8 cellular contexts compared by ENCODE assay signal in genomic region chr10:4825868-4826787, GRCh38. TPM values are rescaled to one million over a fixed set of nuclear protein-coding genes. Genes with fewer than 3 reads are reported as not detected.
DNase-seq lines count a peak whose midpoint lies in the region; ATAC-seq, FAIRE-seq and TF ChIP-seq lines count a peak whose summit lies in the region.

TSS of gene AKR1E2 (plus strand) at chr10:4826207. CDS start at chr10:4826325, 118 bp downstream.

- no TSS peak for BruUV-seq in HepG2 (replicated peaks; lab: Mats Ljungman, UMichigan)

- no peaks in the 10 kb centered on the region for H3K27me3 ChIP-seq in liver (ENCODE audit: control insufficient read depth in 4 of 4, insufficient read depth in 4 of 4, low read length in 3 of 4)
- H3K27me3 ChIP-seq in HepG2 (ENCODE audit: control insufficient read depth in 1 of 2, insufficient read depth in 2 of 2, low read length in 2 of 2), result peaks cover 2 to 24% of the 10 kb centered on the region in 2 experiments; a peak in 3 of 5 replicates
- H3K27me3 ChIP-seq in effector memory CD4-positive, alpha-beta T cell (replicated peaks; ENCODE audit: control insufficient read depth, insufficient read depth, low read length, poor library complexity, severe bottlenecking), result no peaks in the 10 kb centered on the region
- no peaks in the 10 kb centered on the region for H3K27me3 ChIP-seq in lower lobe of right lung (ENCODE audit: low read depth)

- no peak for TF ChIP-seq POLR2A in HepG2 (IDR thresholded peaks at IDR 0.05; ENCODE audit: insufficient read depth in 1 of 2, low read depth in 2 of 2, low read length in 2 of 2)

- H3K9me3 ChIP-seq in liver (ENCODE audit: control insufficient read depth in 4 of 4, low read length in 3 of 4) (no peaks in the 10 kb centered on the region), HepG2 (ENCODE audit: low read length) (no peaks in the 10 kb centered on the region), lower lobe of right lung (no peaks in the 10 kb centered on the region)
- H3K9me3 ChIP-seq in effector memory CD4-positive, alpha-beta T cell (ENCODE audit: control insufficient read depth, low read length), result no peaks in the 10 kb centered on the region

- 14% methylated on average over 87 of the region's 87 CpGs for WGBS in liver
- WGBS in HepG2 (ENCODE audit: low lambda C conversion rate), result 85% methylated on average over 55 of the region's 87 CpGs

- POLR2A ChIA-PET in HepG2 (lab: Yijun Ruan, JAX), result no interaction called here

- CTCF ChIA-PET in HepG2 (lab: Yijun Ruan, JAX; ENCODE audit: low intra/inter-chr PET ratio, low total read pairs), result no interaction called here

- H3K79me2 ChIP-seq in HepG2 (ENCODE audit: insufficient read depth, low read length), result no peaks in the 10 kb centered on the region

- H3K9ac ChIP-seq in liver (ENCODE audit: low read depth in 1 of 2, low read length in 2 of 2) (no peak within 1 kb of the TSS), HepG2 (ENCODE audit: insufficient read depth, low read depth, low read length) (no peak within 1 kb of the TSS)

- in situ Hi-C loops in HepG2 (cut with HindIII; ENCODE audit: extremely low pct_ligation_motif_present, low pct_unique_long_range_greater_than_20kb), result loop anchor here (10.0 to 25.0 kb wide), 2 partner anchors 561 to 609 kb away; no protein-coding TSS in a partner anchor

- TF ChIP-seq CTCF in liver (IDR thresholded peaks at IDR 0.05; ENCODE audit: low read depth, low read length, missing input control) (no peak), HepG2 (CRISPR knock-in tag; IDR thresholded peaks at IDR 0.05) (no peak), lower lobe of right lung (IDR thresholded peaks at IDR 0.05) (no peak)

- no peak for FAIRE-seq in HepG2 (lab: Jason Lieb, UNC)

- TF ChIP-seq EP300 in HepG2 (IDR thresholded peaks at IDR 0.05; ENCODE audit: low read depth in 2 of 2, low read length in 2 of 2), result no peak
- no peak for TF ChIP-seq EP300 in HepG2 (CRISPR knock-in tag; IDR thresholded peaks at IDR 0.05; ENCODE audit: borderline replicate concordance)

- H3K36me3 ChIP-seq in liver (ENCODE audit: control insufficient read depth in 4 of 4, insufficient read depth in 3 of 4, low read depth in 1 of 4, low read length in 3 of 4), result no peaks in the 10 kb centered on the region
- H3K36me3 ChIP-seq in HepG2 (replicated peaks in 1 of 2; ENCODE audit: control insufficient read depth in 1 of 2, insufficient read depth in 2 of 2, low read length in 2 of 2), result no peaks in the 10 kb centered on the region
- H3K36me3 ChIP-seq in effector memory CD4-positive, alpha-beta T cell (ENCODE audit: control insufficient read depth, insufficient read depth, low read length), result no peaks in the 10 kb centered on the region
- no peaks in the 10 kb centered on the region for H3K36me3 ChIP-seq in lower lobe of right lung

- peak within 1 kb of the TSS; percentile 35 to 62 (median 43) for H3K4me3 ChIP-seq in liver (ENCODE audit: low read depth in 1 of 3, low read length in 3 of 3)
- H3K4me3 ChIP-seq in HepG2 (replicated peaks in 1 of 3; ENCODE audit: insufficient read depth in 1 of 3, low read depth in 2 of 3, low read length in 3 of 3), result no peak within 1 kb of the TSS
- peak within 1 kb of the TSS; percentile 28 for H3K4me3 ChIP-seq in effector memory CD4-positive, alpha-beta T cell (ENCODE audit: insufficient read depth, low read depth, low read length, poor library complexity, severe bottlenecking)
- peak within 1 kb of the TSS; percentile 67 for H3K4me3 ChIP-seq in lower lobe of right lung

- H3K4me1 ChIP-seq in liver (ENCODE audit: control insufficient read depth in 4 of 4, insufficient read depth in 4 of 4, low read length in 3 of 4), result peaks cover 0 to 8% (median 2%) of the 10 kb centered on the region in 4 donors
- H3K4me1 ChIP-seq in HepG2 (ENCODE audit: insufficient read depth, low read length), result no peaks in the 10 kb centered on the region
- H3K4me1 ChIP-seq in effector memory CD4-positive, alpha-beta T cell (ENCODE audit: control insufficient read depth, insufficient read depth, low read length, poor library complexity, severe bottlenecking), result peaks cover 4% of the 10 kb centered on the region
- peaks cover 8% of the 10 kb centered on the region for H3K4me1 ChIP-seq in lower lobe of right lung

- DNase-seq in HepG2 (ENCODE audit: low spot score), result no peak
- DNase-seq in NCI-H446 (lab: John Stamatoyannopoulos, UW), result peak; percentile 57 to 83
- DNase-seq in activated CD8-positive, alpha-beta memory T cell treated with anti-CD3 and anti-CD28 coated beads, Interleukin-2, amount 50 U/mL, for 24 hours (ENCODE audit: extremely low read depth), result peak; percentile 68
- peak; percentile 61 to 72 (median 67) for DNase-seq in effector memory CD4-positive, alpha-beta T cell
- DNase-seq in lower lobe of right lung, result peak; percentile 95
- DNase-seq in stimulated activated CD4-positive, alpha-beta T cell treated with anti-CD3 and anti-CD28 coated beads, Interleukin-4, amount 100 ng/mL, for 1 hour, result peak; percentile 85
- no peak for DNase-seq in cortex of kidney (lab: John Stamatoyannopoulos, UW)

- no peak within 1 kb of the TSS for H3K4me2 ChIP-seq in HepG2 (ENCODE audit: low read depth, low read length)

- H4K20me1 ChIP-seq in HepG2 (ENCODE audit: insufficient read depth, low read length), result no peaks in the 10 kb centered on the region

- TF ChIP-seq RAD21 in liver (IDR thresholded peaks at IDR 0.05), result no peak
- no peak for TF ChIP-seq RAD21 in HepG2 (CRISPR knock-in tag; IDR thresholded peaks at IDR 0.05)

- H3K27ac ChIP-seq in liver (ENCODE audit: low read depth in 1 of 2, low read length in 2 of 2), result peak within 1 kb of the TSS; percentile 71 to 77
- H3K27ac ChIP-seq in HepG2 (ENCODE audit: extremely low read length, insufficient read depth, low read length), result no peak within 1 kb of the TSS
- H3K27ac ChIP-seq in effector memory CD4-positive, alpha-beta T cell (ENCODE audit: insufficient read depth, low read length, poor library complexity, severe bottlenecking), result peak within 1 kb of the TSS; percentile 54
- peak within 1 kb of the TSS; percentile 93 for H3K27ac ChIP-seq in lower lobe of right lung

- intact Hi-C loops in HepG2 (cut with micrococcal nuclease; ENCODE audit: unreplicated experiment), result no loop called here
- intact Hi-C loops in lower lobe of right lung (cut with DNase I), result no loop called here

- H2AFZ ChIP-seq in HepG2 (ENCODE audit: low read length), result no peak within 1 kb of the TSS

- no peak; the same call in 2 of the 3 replicates for ATAC-seq in HepG2
- peak; percentile 96 to 97 for ATAC-seq in lower lobe of right lung

TF ChIP-seq in liver, 16 proteins besides CTCF, POLR2A, EP300 and RAD21:
- TF ChIP-seq SP1 (IDR thresholded peaks at IDR 0.05) (peak; percentile 97), ATF3 (IDR thresholded peaks at IDR 0.05) (no peak), MAX (IDR thresholded peaks at IDR 0.05) (peak; percentile 3)

TF ChIP-seq in HepG2, 621 proteins besides CTCF, POLR2A, EP300 and RAD21 (continues in another document):
- TF ChIP-seq RFX5 (IDR thresholded peaks at IDR 0.05; ENCODE audit: low read depth, low read length) (no peak), ZNF292 (CRISPR knock-in tag; IDR thresholded peaks at IDR 0.05; ENCODE audit: borderline replicate concordance, low read depth) (no peak), ZBTB21 (CRISPR knock-in tag; IDR thresholded peaks at IDR 0.05) (no peak), RBM39 (IDR thresholded peaks at IDR 0.05; ENCODE audit: low read depth, low read length, poor library complexity, severe bottlenecking) (no peak), ZNF580 (CRISPR knock-in tag; IDR thresholded peaks at IDR 0.05; ENCODE audit: borderline replicate concordance, low read depth) (no peak), CREB1 (IDR thresholded peaks at IDR 0.05) (no peak), CREB1 (CRISPR knock-in tag; IDR thresholded peaks at IDR 0.05) (no peak), ZNF713 (CRISPR knock-in tag; IDR thresholded peaks at IDR 0.05) (no peak), TP53 (CRISPR knock-in tag; conservative IDR thresholded peaks at IDR 0.05) (no peak), ZFP1 (CRISPR knock-in tag; IDR thresholded peaks at IDR 0.05) (no peak)

RNA-seq across cellular contexts. Expression of gene AKR1E2, which starts in this region (rescaled TPM):
- 1 to 10 TPM; 4.7 to 9.4 TPM for total RNA-seq in liver
- under 1 TPM; 0.46 to 0.58 TPM for polyA plus RNA-seq in liver
- total RNA-seq in HepG2 (2016; rRNA removed; fragmentation: Illumina TruSeq; extraction: Trizol), result not detected in 2 replicates
- total RNA-seq in HepG2 (2016; cell fraction: cytosol; rRNA removed; fragmentation: Illumina TruSeq; extraction: Trizol; ENCODE audit: low read depth), result not detected in 2 replicates
- total RNA-seq in HepG2 (2016; cell fraction: insoluble cytoplasmic fraction; rRNA removed; fragmentation: Illumina TruSeq; extraction: Trizol), result not detected in 2 replicates
- total RNA-seq in HepG2 (2016; cell fraction: membrane; rRNA removed; fragmentation: Illumina TruSeq; extraction: Trizol), result not detected in 2 replicates
- not detected in 2 replicates for total RNA-seq in HepG2 (2016; cell fraction: nucleus; rRNA removed; fragmentation: Illumina TruSeq; extraction: Trizol)
- 0.10 TPM in 1 of 2 replicates, not detected in the other for polyA plus RNA-seq in HepG2 (2011; rRNA removed)
- polyA plus RNA-seq in HepG2 (2011; cell fraction: cytosol; rRNA removed), result not detected in 2 replicates
- 0.33 TPM in 1 of 2 replicates, not detected in the other for polyA plus RNA-seq in HepG2 (2011; cell fraction: nucleus; rRNA removed)
- not detected in 2 replicates for polyA plus RNA-seq in HepG2 (2012)
- polyA plus RNA-seq in HepG2 (2016; cell fraction: cytosol; fragmentation: Illumina TruSeq; extraction: Trizol; ENCODE audit: low read depth), result not detected in 2 replicates
- polyA plus RNA-seq in HepG2 (2016; cell fraction: insoluble cytoplasmic fraction; fragmentation: Illumina TruSeq; extraction: Trizol; ENCODE audit: low read depth), result not detected in 2 replicates
- polyA plus RNA-seq in HepG2 (2016; cell fraction: membrane; fragmentation: Illumina TruSeq; extraction: Trizol; ENCODE audit: low read depth), result not detected in 2 replicates
- not detected in 2 replicates for polyA plus RNA-seq in HepG2 (2016; cell fraction: nucleus; fragmentation: Illumina TruSeq; extraction: Trizol; ENCODE audit: insufficient read depth, low read depth)
- polyA minus RNA-seq in HepG2 (2011; rRNA and poly(A)+ RNA removed; ENCODE audit: low replicate concordance), result not detected in 2 replicates
- not detected in 2 replicates for polyA minus RNA-seq in HepG2 (2011; cell fraction: cytosol; rRNA and poly(A)+ RNA removed)
- not detected in 2 replicates for polyA minus RNA-seq in HepG2 (2011; cell fraction: nucleus; rRNA and poly(A)+ RNA removed)
- 11.3 TPM for total RNA-seq in lower lobe of right lung

Comparison
In these comparisons a context has a peak if more than half of its experiments do, and no peak if none do; other contexts are left out.
1. H3K4me3 ChIP-seq: peak in liver (3 of 3), effector memory CD4-positive, alpha-beta T cell (single experiment) and lower lobe of right lung (single experiment); none in HepG2 (0 of 3).
2. DNase-seq: peak in NCI-H446 (2 of 2), activated CD8-positive, alpha-beta memory T cell treated with anti-CD3 and anti-CD28 coated beads, Interleukin-2, amount 50 U/mL, for 24 hours (single experiment), effector memory CD4-positive, alpha-beta T cell (3 of 3), lower lobe of right lung (single experiment) and stimulated activated CD4-positive, alpha-beta T cell treated with anti-CD3 and anti-CD28 coated beads, Interleukin-4, amount 100 ng/mL, for 1 hour (single experiment); none in HepG2 (single experiment) and cortex of kidney (single experiment).